In genomic region chr11:118437736-118438125, GRCh38 we compare ENCODE assay signal across 8 cellular contexts. TPM values are rescaled to one million over a fixed set of nuclear protein-coding genes. Genes with fewer than 3 reads are reported as not detected.
DNase-seq lines count a peak whose midpoint lies in the region; ATAC-seq, FAIRE-seq and TF ChIP-seq lines count a peak whose summit lies in the region.

No MANE protein-coding gene starts in this region.

- dilution Hi-C loops in IMR-90 (cut with HindIII; ENCODE audit: low sequenced_read_pairs, unreplicated experiment), result no loop called here

- H3K4me1 ChIP-seq in IMR-90 (ENCODE audit: control insufficient read depth, insufficient read depth, low read length), result peaks cover 11% of the 10 kb centered on the region
- peaks cover 36% of the 10 kb centered on the region for H3K4me1 ChIP-seq in effector memory CD4-positive, alpha-beta T cell (ENCODE audit: control insufficient read depth, insufficient read depth, low read length, poor library complexity, severe bottlenecking)
- peaks cover 0 to 59% (median 51%) of the 10 kb centered on the region in 4 donors for H3K4me1 ChIP-seq in tibial artery

- no peak overlapping the region for H4K8ac ChIP-seq in IMR-90 (ENCODE audit: low read depth in 2 of 2, low read length in 2 of 2)

- peaks cover 60% of the 10 kb centered on the region for H4K20me1 ChIP-seq in IMR-90 (ENCODE audit: insufficient read depth, low read length)

- H3K23ac ChIP-seq in IMR-90 (ENCODE audit: low read depth, low read length), result peak overlapping the region; percentile 75

- H3K9me3 ChIP-seq in IMR-90 (ENCODE audit: control insufficient read depth, insufficient read depth, low read length) (no peaks in the 10 kb centered on the region), tibial artery (no peaks in the 10 kb centered on the region)
- H3K9me3 ChIP-seq in effector memory CD4-positive, alpha-beta T cell (ENCODE audit: control insufficient read depth, low read length), result no peaks in the 10 kb centered on the region

- TF ChIP-seq POLR2A in IMR-90 (IDR thresholded peaks at IDR 0.05; ENCODE audit: low read depth, low read length), result no peak

- H3K4me1 Mint-ChIP-seq in WTC11, result peaks cover 56% of the 10 kb centered on the region

- H3K27me3 ChIP-seq in IMR-90 (ENCODE audit: control insufficient read depth, insufficient read depth, low read length) (no peaks in the 10 kb centered on the region), tibial artery (no peaks in the 10 kb centered on the region)
- no peaks in the 10 kb centered on the region for H3K27me3 ChIP-seq in effector memory CD4-positive, alpha-beta T cell (replicated peaks; ENCODE audit: control insufficient read depth, insufficient read depth, low read length, poor library complexity, severe bottlenecking)

- H3K9ac ChIP-seq in IMR-90 (ENCODE audit: low read depth, low read length), result peak overlapping the region; percentile 79

- H3K4me3 Mint-ChIP-seq in WTC11, result peak overlapping the region; percentile 95

- peak overlapping the region; percentile 50; the same call in 1 of the 2 replicates for H3K4ac ChIP-seq in IMR-90 (ENCODE audit: low read depth, low read length)

- H3K27ac ChIP-seq in C4-2B, result peak overlapping the region; percentile 94; the same call in 1 of the 2 replicates
- peak overlapping the region; percentile 95 for H3K27ac ChIP-seq in IMR-90 (ENCODE audit: insufficient read depth, low read length)
- H3K27ac ChIP-seq in effector memory CD4-positive, alpha-beta T cell (ENCODE audit: insufficient read depth, low read length, poor library complexity, severe bottlenecking), result peak overlapping the region; percentile 98
- H3K27ac ChIP-seq in tibial artery, result peak overlapping the region; percentile 96 to 99

- H3K4me2 ChIP-seq in IMR-90 (ENCODE audit: low read depth, low read length), result peak overlapping the region; percentile 75

- peak overlapping the region; percentile 31; the same call in 1 of the 2 replicates for H3K14ac ChIP-seq in IMR-90 (replicated peaks; ENCODE audit: low read depth, low read length)

- H3K27me3 Mint-ChIP-seq in WTC11 (ENCODE audit: low read depth), result peaks cover 7% of the 10 kb centered on the region

- intact Hi-C loops in IMR-90 (cut with micrococcal nuclease), result loop anchor here (5.0 kb wide), 1 partner anchor 50 kb away; no protein-coding TSS in a partner anchor
- intact Hi-C loops in tibial artery (cut with DNase I; ENCODE audit: low total_unique reads), result loop anchor here (5.0 kb wide), 1 partner anchor 35 kb away; the partner anchor contains the start of gene ATP5MG

- peak overlapping the region; percentile 56 for H2AFZ ChIP-seq in IMR-90 (replicated peaks; ENCODE audit: low read length, poor library complexity)

- H3K36me3 ChIP-seq in IMR-90 (ENCODE audit: control insufficient read depth, insufficient read depth, low read length), result no peaks in the 10 kb centered on the region
- no peaks in the 10 kb centered on the region for H3K36me3 ChIP-seq in effector memory CD4-positive, alpha-beta T cell (ENCODE audit: control insufficient read depth, insufficient read depth, low read length)
- no peaks in the 10 kb centered on the region for H3K36me3 ChIP-seq in tibial artery

- H3K4me3 ChIP-seq in IMR-90 (ENCODE audit: insufficient read depth, low read depth, low read length) (peak overlapping the region; percentile 99), tibial artery (peak overlapping the region; percentile 83 to 96)
- peak overlapping the region; percentile 95 for H3K4me3 ChIP-seq in effector memory CD4-positive, alpha-beta T cell (ENCODE audit: insufficient read depth, low read depth, low read length, poor library complexity, severe bottlenecking)

- no peak overlapping the region for H3K18ac ChIP-seq in IMR-90 (ENCODE audit: low read depth, low read length)

- peak overlapping the region; percentile 58 for H2AK5ac ChIP-seq in IMR-90 (ENCODE audit: low read depth, low read length)

- in situ Hi-C loops in IMR-90 (cut with MboI; ENCODE audit: low sequenced_read_pairs), result no loop called here

- H4K91ac ChIP-seq in IMR-90 (ENCODE audit: insufficient read depth, low read depth, low read length), result no peak overlapping the region

- peaks cover 10% of the 10 kb centered on the region for H3K36me3 Mint-ChIP-seq in WTC11

- peak overlapping the region; percentile 1 for H2BK5ac ChIP-seq in IMR-90 (ENCODE audit: low read depth, low read length, poor library complexity, severe bottlenecking)

- no peaks in the 10 kb centered on the region for H3K9me3 Mint-ChIP-seq in WTC11

- no peak overlapping the region for H2BK20ac ChIP-seq in IMR-90 (ENCODE audit: low read depth, low read length)

- H2AK9ac ChIP-seq in IMR-90 (replicated peaks; ENCODE audit: low read depth, low read length, poor library complexity), result peak overlapping the region; percentile 96

- H3K9me1 ChIP-seq in IMR-90 (ENCODE audit: insufficient read depth, low read length), result peaks cover 5% of the 10 kb centered on the region; the same call in 1 of the 2 replicates

- H2BK120ac ChIP-seq in IMR-90 (ENCODE audit: low read depth, low read length), result no peak overlapping the region

- H3K56ac ChIP-seq in IMR-90 (ENCODE audit: extremely low read depth, insufficient read depth, low read length), result peak overlapping the region; percentile 35

- FAIRE-seq in frontal cortex (lab: Jason Lieb, UNC), result no peak

- BruUV-seq in IMR-90 (replicated peaks; lab: Mats Ljungman, UMichigan), result no TSS peak

- H3K79me1 ChIP-seq in IMR-90 (ENCODE audit: low read depth in 1 of 2, low read length in 2 of 2), result peaks cover 0 to 56% of the 10 kb centered on the region in 2 experiments; a peak in 2 of 4 replicates

- peak; percentile 13 for DNase-seq in IMR-90
- peak; percentile 31 for DNase-seq in WTC11 (ENCODE audit: low spot score)
- peak in 2 of 3 donors; percentile 5 to 18 for DNase-seq in effector memory CD4-positive, alpha-beta T cell
- peak; percentile 32 for DNase-seq in myocyte (ENCODE audit: low read depth)
- peak; percentile 48 to 74 for DNase-seq in tibial artery
- DNase-seq in frontal cortex (ENCODE audit: low spot score in 2 of 2), result no peak

- H4K5ac ChIP-seq in IMR-90 (ENCODE audit: low read depth, low read length), result no peak overlapping the region

- no CpG with 5 or more reads among the region's 5 CpGs for WGBS in IMR-90 (ENCODE audit: extremely low coverage in 2 of 2, insufficient read length in 1 of 2), 2 experiments

- CTCF ChIA-PET in IMR-90 (lab: Yijun Ruan, JAX), result no interaction called here
- CTCF ChIA-PET in WTC11 (lab: Charles Lee), result interaction anchor here (0.6 to 1.0 kb wide), 4 partner anchors 29 to 267 kb away, joined by 3 to 5 read pairs (median 3); no protein-coding TSS in a partner anchor

- no peak for TF ChIP-seq RAD21 in IMR-90 (IDR thresholded peaks at IDR 0.05; ENCODE audit: low read length)

- POLR2A ChIA-PET in IMR-90 (lab: Charles Lee; ENCODE audit: unreplicated experiment), result no interaction called here
- POLR2A ChIA-PET in WTC11 (lab: Charles Lee), result interaction anchor here (0.6 to 0.9 kb wide), 3 partner anchors 9 to 196 kb away, joined by 3 read pairs; no protein-coding TSS in a partner anchor

- H2BK15ac ChIP-seq in IMR-90 (ENCODE audit: low read depth, low read length), result no peak overlapping the region

- TF ChIP-seq CTCF in C4-2B (conservative IDR thresholded peaks at IDR 0.05) (no peak), IMR-90 (conservative IDR thresholded peaks at IDR 0.05; ENCODE audit: low read depth, low read length) (no peak), WTC11 (IDR thresholded peaks at IDR 0.05) (no peak), tibial artery (IDR thresholded peaks at IDR 0.05) (no peak)

- H3K27ac Mint-ChIP-seq in WTC11, result peak overlapping the region; percentile 21; the same call in 1 of the 2 replicates

- ATAC-seq in IMR-90 (ENCODE audit: low read depth), result no peak
- ATAC-seq in WTC11, result no peak
- no peak for ATAC-seq in HG03135 (IDR thresholded peaks at IDR 0.05; ENCODE audit: unreplicated experiment)

TF ChIP-seq in IMR-90, 13 proteins besides CTCF, POLR2A, EP300 and RAD21 (continues in another document):
- TF ChIP-seq SMC3 (IDR thresholded peaks at IDR 0.05; ENCODE audit: low read depth, low read length) (no peak), MAZ (IDR thresholded peaks at IDR 0.05; ENCODE audit: borderline replicate concordance, low read depth, low read length) (peak; percentile 13; the same call in 1 of the 2 replicates), RFX5 (IDR thresholded peaks at IDR 0.05; ENCODE audit: low read depth, low read length) (no peak), RCOR1 (IDR thresholded peaks at IDR 0.05; ENCODE audit: insufficient replicate concordance, low read length) (no peak), BHLHE40 (IDR thresholded peaks at IDR 0.05; ENCODE audit: low read depth, low read length) (no peak), CHD1 (IDR thresholded peaks at IDR 0.05; ENCODE audit: low read depth, low read length) (no peak), MAFK (IDR thresholded peaks at IDR 0.05; ENCODE audit: low read depth, low read length) (no peak)

TF ChIP-seq in WTC11, 78 proteins besides CTCF, POLR2A, EP300 and RAD21 (continues in another document):
- no peak for TF ChIP-seq EMX1 (CRISPR knock-in tag; IDR thresholded peaks at IDR 0.05)
- TF ChIP-seq SOX15 (CRISPR knock-in tag; IDR thresholded peaks at IDR 0.05), result no peak
- TF ChIP-seq ATF1 (CRISPR knock-in tag; IDR thresholded peaks at IDR 0.05), result no peak
- no peak for TF ChIP-seq ZNF121 (CRISPR knock-in tag; IDR thresholded peaks at IDR 0.05)
- TF ChIP-seq MYBL2 (CRISPR knock-in tag; IDR thresholded peaks at IDR 0.05), result no peak
- no peak for TF ChIP-seq ZNF138 (CRISPR knock-in tag; conservative IDR thresholded peaks at IDR 0.05)
- TF ChIP-seq ESRRA (CRISPR knock-in tag; IDR thresholded peaks at IDR 0.05; ENCODE audit: borderline replicate concordance), result no peak

RNA-seq across cellular contexts. Expression of gene KMT2A, which starts 1.4 kb away (rescaled TPM):
- total RNA-seq in IMR-90 (2012; rRNA removed) (19.7 and 21.1 TPM in 2 replicates), WTC11 (2021) (54.0 to 59.1 TPM (median 54.8 TPM) in 3 replicates), myocyte (19.3 and 25.0 TPM in 2 replicates), frontal cortex (35.9 TPM)
- 15.0 and 18.2 TPM in 2 replicates for polyA plus RNA-seq in IMR-90 (2012; rRNA removed)
- polyA plus RNA-seq in IMR-90 (2012; cell fraction: cytosol; rRNA removed), result 6.1 and 6.3 TPM in 2 replicates
- polyA plus RNA-seq in IMR-90 (2012; cell fraction: nucleus; rRNA removed; ENCODE audit: low replicate concordance), result 26.7 and 54.4 TPM in 2 replicates
- 12.7 TPM for polyA plus RNA-seq in myocyte (2012)

RNA-seq across cellular contexts. Expression of gene ATP5MG, which starts 36.3 kb away (rescaled TPM):
- total RNA-seq in IMR-90 (2012; rRNA removed), result 71.1 and 219 TPM in 2 replicates
- polyA plus RNA-seq in IMR-90 (2012; rRNA removed), result 144 and 149 TPM in 2 replicates
- polyA plus RNA-seq in IMR-90 (2012; cell fraction: cytosol; rRNA removed), result 87.3 and 230 TPM in 2 replicates
- 19.7 and 67.4 TPM in 2 replicates for polyA plus RNA-seq in IMR-90 (2012; cell fraction: nucleus; rRNA removed; ENCODE audit: low replicate concordance)
- total RNA-seq in WTC11 (2021), result 236 to 251 TPM (median 239 TPM) in 3 replicates
- total RNA-seq in myocyte, result 41.3 and 45.2 TPM in 2 replicates
- polyA plus RNA-seq in myocyte (2012), result 264 TPM
- total RNA-seq in frontal cortex, result 76.2 TPM

Comparison
In these comparisons a context has a peak if more than half of its experiments do, and no peak if none do; other contexts are left out.
1. DNase-seq: peak in IMR-90 (single experiment), WTC11 (single experiment), effector memory CD4-positive, alpha-beta T cell (2 of 3), myocyte (single experiment) and tibial artery (2 of 2); none in frontal cortex (0 of 2).
2. Peak in every context shown above with its lines, with median percentiles within 50 percentile points of each other: H3K27ac ChIP-seq and H3K4me3 ChIP-seq.